8 cellular contexts compared by ENCODE assay signal in the genomic region with DNA sequence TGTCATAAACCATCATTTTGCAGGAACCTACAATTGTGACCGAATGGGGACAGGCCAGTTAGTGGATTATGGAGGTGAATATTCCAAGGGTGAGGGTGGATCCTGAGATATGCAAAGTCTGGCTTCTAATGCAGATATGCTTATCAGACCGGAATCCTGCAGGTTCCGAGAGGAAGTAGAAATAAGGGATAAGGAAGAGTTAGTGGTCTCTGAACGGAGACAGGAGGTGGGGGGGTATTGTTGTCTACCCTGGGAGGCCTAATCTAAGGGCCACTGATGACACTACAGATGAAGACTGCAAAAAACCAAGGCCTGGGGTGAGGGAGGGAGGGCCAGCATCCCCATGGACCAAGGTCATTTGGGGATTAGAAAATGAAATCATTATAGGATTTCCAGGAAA.
"Had no signal": no experiment of that assay in that cellular context is flagged by ENCODE, and none has a peak within 500 bp of the region (broad histone marks: within the 10 kb centered on the region; RNA-seq: fewer than 3 reads in every experiment).

No MANE protein-coding gene starts in this region.

- H3K9ac ChIP-seq: GM23248 had no signal

- H3K9me3 Mint-ChIP-seq: HFFc6 had no signal

- H3K27ac Mint-ChIP-seq: HFFc6 had no signal

- H3K4me1 ChIP-seq: HAP-1 had no signal

- H3K9me3 ChIP-seq: HAP-1 had no signal

- H2AFZ ChIP-seq: GM23248 had no signal

- ATAC-seq: HCT116 had no signal

- H3K4me3 Mint-ChIP-seq: HFFc6 had no signal

- DNase-seq: GM23248, GOT3, H7, HFFc6, IMR-90, KBM-7 had no signal

- H3K36me3 ChIP-seq: HAP-1 had no signal

- H3K4me3 ChIP-seq: GM23248, HAP-1 had no signal
